Comparison of ENCODE assay signal across 2 cellular contexts in the genomic region with DNA sequence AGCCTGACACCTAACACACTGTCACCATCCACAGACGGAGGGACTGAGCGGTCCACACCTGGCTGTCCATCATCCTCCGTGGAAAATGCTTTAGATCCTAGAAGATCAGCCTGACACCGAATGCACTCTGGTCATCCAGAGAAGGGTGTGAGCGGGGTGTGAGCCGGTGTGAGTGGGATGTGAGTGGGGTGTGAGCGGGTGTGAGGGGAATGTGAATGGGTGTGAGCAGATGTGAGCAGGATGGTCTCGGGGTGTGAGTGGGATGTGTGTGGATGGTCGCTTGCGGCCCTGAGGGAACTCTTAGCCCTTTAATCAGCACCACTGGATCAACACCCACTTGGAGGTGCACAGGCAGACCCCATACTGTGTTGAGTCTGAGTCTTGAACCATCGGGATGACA. TPM values are rescaled to one million over a fixed set of nuclear protein-coding genes. Genes with fewer than 3 reads are reported as not detected.
"Had no signal": no experiment of that assay in that cellular context is flagged by ENCODE, and none has a peak within 500 bp of the region (broad histone marks: within the 10 kb centered on the region; RNA-seq: fewer than 3 reads in every experiment).

No MANE protein-coding gene starts in this region.

RNA-seq across cellular contexts. Expression of a gene that starts 58.5 kb away (rescaled TPM):
- total RNA-seq: G401, GM12878 had no signal
- polyA plus RNA-seq: GM12878 had no signal
